ENCODE assay signal across 8 cellular contexts in the genomic region with DNA sequence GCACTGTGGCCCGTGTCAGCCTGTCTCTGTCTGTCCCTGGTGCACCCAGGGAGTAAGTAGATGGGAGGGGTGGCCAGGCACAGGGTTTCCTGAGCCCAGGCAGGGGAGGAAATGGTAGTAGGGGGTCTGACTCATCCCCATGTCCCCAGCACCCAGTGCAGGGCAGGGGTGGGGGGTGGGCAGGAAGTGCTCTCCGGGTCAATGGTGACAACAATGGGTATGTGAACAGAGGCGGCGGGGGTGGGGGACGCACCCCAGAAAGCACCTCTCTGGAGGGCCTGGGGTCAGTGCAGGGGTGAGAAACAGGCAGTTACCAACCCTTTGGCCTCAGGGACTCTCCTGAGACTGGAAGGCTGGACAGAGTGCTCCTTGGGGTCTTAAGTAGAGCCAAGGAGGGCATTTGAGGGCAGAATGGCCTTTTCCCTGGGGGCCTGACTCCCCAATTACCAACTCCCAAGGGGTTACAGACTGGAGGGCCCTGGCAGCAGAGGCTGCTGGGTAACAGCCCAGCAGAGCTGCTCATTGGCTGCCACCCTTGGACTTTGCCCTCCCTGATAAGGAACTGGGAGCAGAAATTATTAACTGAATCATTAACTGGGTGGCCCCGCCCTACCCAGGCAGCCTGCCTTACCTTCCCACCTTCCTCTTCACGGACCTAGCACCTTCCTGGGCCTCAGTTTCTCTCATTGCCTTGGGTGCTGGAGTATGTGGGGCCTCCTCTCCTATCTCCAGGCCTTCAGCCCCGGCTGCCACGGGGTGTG. TPM values are rescaled to one million over a fixed set of nuclear protein-coding genes. Genes with fewer than 3 reads are reported as not detected.
DNase-seq lines count a peak whose midpoint lies in the region; ATAC-seq and TF ChIP-seq lines count a peak whose summit lies in the region.

No MANE protein-coding gene starts in this region.

- peak overlapping the region in 1 of 4 donors; percentile 62 for H3K27ac ChIP-seq in tibial nerve

- no peak for TF ChIP-seq EP300 in tibial nerve (IDR thresholded peaks at IDR 0.05)

- H3K36me3 Mint-ChIP-seq in activated T-helper 2 cell treated with anti-CD3 and anti-CD28 coated beads, Interferon-gamma antibody, Interleukin-2, Interleukin-4, amounts not matched to agents 10 μg/mL and 5 μg/mL and 100 μg/mL, durations not matched to agents 14 hours and 24 hours and 36 hours (ENCODE audit: low read depth) = no peaks in the 10 kb centered on the region

- H3K36me3 ChIP-seq in mucosa of descending colon (ENCODE audit: low read depth) (no peaks in the 10 kb centered on the region), tibial nerve (no peaks in the 10 kb centered on the region)

- in situ Hi-C loops in GM13976 (cut with MboI; ENCODE audit: low sequenced_read_pairs, unreplicated experiment) = no loop called here

- 74 to 80% methylated on average over 9 of the region's 9 CpGs for WGBS in tibial nerve, 2 donors

- H3K4me3 ChIP-seq in mucosa of descending colon = no peak overlapping the region
- H3K4me3 ChIP-seq in tibial nerve = no peak overlapping the region

- ATAC-seq in mucosa of descending colon (peak; percentile 88), GM18873 (IDR thresholded peaks at IDR 0.05; ENCODE audit: low FRiP score, unreplicated experiment) (no peak)

- H3K27me3 Mint-ChIP-seq in activated T-helper 2 cell treated with anti-CD3 and anti-CD28 coated beads, Interferon-gamma antibody, Interleukin-2, Interleukin-4, amounts not matched to agents 10 μg/mL and 5 μg/mL and 100 μg/mL, durations not matched to agents 14 hours and 24 hours and 36 hours (ENCODE audit: low read depth) = peaks cover 15% of the 10 kb centered on the region

- TF ChIP-seq CTCF in GM13976 (IDR thresholded peaks at IDR 0.05; ENCODE audit: borderline replicate concordance, control extremely low read depth, extremely low read depth, insufficient read depth, missing control alignments) = no peak
- TF ChIP-seq CTCF in mucosa of descending colon (IDR thresholded peaks at IDR 0.05) = no peak
- TF ChIP-seq CTCF in tibial nerve (IDR thresholded peaks at IDR 0.05) = no peak

- TF ChIP-seq POLR2A in tibial nerve (IDR thresholded peaks at IDR 0.05) = no peak

- H3K4me3 Mint-ChIP-seq in activated T-helper 2 cell treated with anti-CD3 and anti-CD28 coated beads, Interferon-gamma antibody, Interleukin-2, Interleukin-4, amounts not matched to agents 10 μg/mL and 5 μg/mL and 100 μg/mL, durations not matched to agents 14 hours and 24 hours and 36 hours (ENCODE audit: low read depth) = no peak overlapping the region

- intact Hi-C loops in activated T-helper 2 cell treated with anti-CD3 and anti-CD28 coated beads, Interferon-gamma antibody, Interleukin-2, Interleukin-4, amounts not matched to agents 10 μg/mL and 5 μg/mL and 100 μg/mL, durations not matched to agents 14 hours and 24 hours and 36 hours (cut with micrococcal nuclease) = no loop called here
- intact Hi-C loops in mucosa of descending colon (cut with DNase I, micrococcal nuclease) = no loop called here

- H3K4me1 ChIP-seq in mucosa of descending colon (ENCODE audit: low read depth) = peaks cover 27% of the 10 kb centered on the region
- H3K4me1 ChIP-seq in tibial nerve = peaks cover 0 to 20% (median 8%) of the 10 kb centered on the region in 4 donors

- peak overlapping the region; percentile 55 for H3K27ac Mint-ChIP-seq in activated T-helper 2 cell treated with anti-CD3 and anti-CD28 coated beads, Interferon-gamma antibody, Interleukin-2, Interleukin-4, amounts not matched to agents 10 μg/mL and 5 μg/mL and 100 μg/mL, durations not matched to agents 14 hours and 24 hours and 36 hours

- H3K9me3 ChIP-seq in mucosa of descending colon (no peaks in the 10 kb centered on the region), tibial nerve (no peaks in the 10 kb centered on the region)

- peaks cover 0 to 5% of the 10 kb centered on the region in 2 donors for H3K27me3 ChIP-seq in tibial nerve

- peak; percentile 88 for DNase-seq in GM13976 (ENCODE audit: low spot score)
- DNase-seq in HK-2 (ENCODE audit: unreplicated experiment) = peak; percentile 80
- no peak for DNase-seq in activated T-helper 2 cell treated with anti-CD3 and anti-CD28 coated beads, Interferon-gamma antibody, Interleukin-2, Interleukin-4, amounts not matched to agents 10 μg/mL and 5 μg/mL and 100 μg/mL, durations not matched to agents 14 hours and 24 hours and 36 hours (ENCODE audit: low spot score)
- DNase-seq in mucosa of descending colon = peak; percentile 79 to 88 (median 81)
- no peak for DNase-seq in superior temporal gyrus (ENCODE audit: extremely low spot score)
- DNase-seq in tibial nerve (ENCODE audit: low spot score in 2 of 2) = no peak
- DNase-seq in stimulated activated CD4-positive, alpha-beta T cell treated with anti-CD3 and anti-CD28 coated beads, Interleukin-4, amount 100 ng/mL, for 24 hours = no peak

- H3K9me3 Mint-ChIP-seq in activated T-helper 2 cell treated with anti-CD3 and anti-CD28 coated beads, Interferon-gamma antibody, Interleukin-2, Interleukin-4, amounts not matched to agents 10 μg/mL and 5 μg/mL and 100 μg/mL, durations not matched to agents 14 hours and 24 hours and 36 hours = no peaks in the 10 kb centered on the region

- peaks cover 10% of the 10 kb centered on the region for H3K4me1 Mint-ChIP-seq in activated T-helper 2 cell treated with anti-CD3 and anti-CD28 coated beads, Interferon-gamma antibody, Interleukin-2, Interleukin-4, amounts not matched to agents 10 μg/mL and 5 μg/mL and 100 μg/mL, durations not matched to agents 14 hours and 24 hours and 36 hours (ENCODE audit: low read depth)

RNA-seq across cellular contexts. Expression of a gene that starts 4.2 kb away (rescaled TPM):
- total RNA-seq in activated T-helper 2 cell treated with anti-CD3 and anti-CD28 coated beads, Interferon-gamma antibody, Interleukin-2, Interleukin-4, amounts not matched to agents 10 μg/mL and 5 μg/mL and 100 μg/mL, durations not matched to agents 14 hours and 24 hours and 36 hours = 1.8 and 2.6 TPM in 2 replicates
- total RNA-seq in mucosa of descending colon = 10 to 100 TPM in 2 of 3 donors, 1 to 10 TPM in 1; 7.8 to 15.6 (median 10.2) TPM
- total RNA-seq in tibial nerve = 1 to 10 TPM; 1.0 to 7.5 (median 2.1) TPM

RNA-seq across cellular contexts. Expression of a gene that starts 35.8 kb away (rescaled TPM):
- total RNA-seq in activated T-helper 2 cell treated with anti-CD3 and anti-CD28 coated beads, Interferon-gamma antibody, Interleukin-2, Interleukin-4, amounts not matched to agents 10 μg/mL and 5 μg/mL and 100 μg/mL, durations not matched to agents 14 hours and 24 hours and 36 hours = 187 and 192 TPM in 2 replicates
- total RNA-seq in mucosa of descending colon = 100 to 1,000 TPM in 1 of 3 donors, 10 to 100 TPM in 2; 56.1 to 107 (median 74.6) TPM
- total RNA-seq in tibial nerve = 10 to 100 TPM; 21.9 to 56.7 (median 45.2) TPM

RNA-seq across cellular contexts. Expression of a gene that starts 36.1 kb away (rescaled TPM):
- total RNA-seq in activated T-helper 2 cell treated with anti-CD3 and anti-CD28 coated beads, Interferon-gamma antibody, Interleukin-2, Interleukin-4, amounts not matched to agents 10 μg/mL and 5 μg/mL and 100 μg/mL, durations not matched to agents 14 hours and 24 hours and 36 hours = 130 and 131 TPM in 2 replicates
- total RNA-seq in mucosa of descending colon = 10 to 100 TPM in 1 of 3 donors, 1 to 10 TPM in 2; 7.5 to 21.8 (median 8.1) TPM
- 10 to 100 TPM in 1 of 4 donors, 1 to 10 TPM in 3; 4.5 to 11.0 (median 4.6) TPM for total RNA-seq in tibial nerve

Comparison
In these comparisons a context has a peak if more than half of its experiments do, and no peak if none do; other contexts are left out.
1. DNase-seq: peak in GM13976 (single experiment), HK-2 (single experiment) and mucosa of descending colon (3 of 3); none in activated T-helper 2 cell treated with anti-CD3 and anti-CD28 coated beads, Interferon-gamma antibody, Interleukin-2, Interleukin-4, amounts not matched to agents 10 μg/mL and 5 μg/mL and 100 μg/mL, durations not matched to agents 14 hours and 24 hours and 36 hours (single experiment), superior temporal gyrus (single experiment), tibial nerve (0 of 2) and stimulated activated CD4-positive, alpha-beta T cell treated with anti-CD3 and anti-CD28 coated beads, Interleukin-4, amount 100 ng/mL, for 24 hours (single experiment).